In the genomic region with DNA sequence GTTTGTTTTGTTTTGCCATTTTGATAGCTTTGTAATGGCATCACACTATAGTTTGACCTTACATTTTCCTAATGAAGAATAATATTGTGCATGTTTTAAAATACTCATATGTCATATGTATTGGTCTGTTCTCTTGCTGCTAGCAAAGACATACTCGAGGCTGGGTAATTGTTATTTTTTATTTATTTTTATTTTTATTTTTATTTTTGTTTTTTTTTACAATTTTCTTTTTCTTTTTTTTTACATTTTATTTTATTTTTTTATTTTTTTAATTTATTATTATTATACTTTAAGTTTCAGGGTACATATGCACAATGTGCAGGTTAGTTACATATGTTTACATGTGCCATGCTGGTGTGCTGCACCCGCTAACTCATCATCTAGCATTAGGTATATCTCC, we compare ENCODE assay signal across 28 cellular contexts.
"Had no signal": no experiment of that assay in that cellular context is flagged by ENCODE, and none has a peak within 500 bp of the region (broad histone marks: within the 10 kb centered on the region; RNA-seq: fewer than 3 reads in every experiment).

No MANE protein-coding gene starts in this region.

- H3K4me3 ChIP-seq: adrenal gland, heart right ventricle, left lung, lower lobe of right lung, right lobe of liver, smooth muscle cell, stomach, tibial artery, upper lobe of right lung had no signal

- H3K4me1 ChIP-seq: adrenal gland, heart right ventricle, left lung, lower lobe of right lung, right lobe of liver, stomach, upper lobe of right lung had no signal

- H3K36me3 ChIP-seq: adrenal gland, heart right ventricle, left lung, lower lobe of right lung, right lobe of liver, stomach, tibial artery, upper lobe of right lung had no signal

- H3K4me3 Mint-ChIP-seq: activated B cell treated with CpG ODN at 0.5 μM for 24 hours; activated naive CD4-positive, alpha-beta T cell treated with anti-CD3 and anti-CD28 coated beads for 36 hours; activated naive CD8-positive, alpha-beta T cell treated with anti-CD3 and anti-CD28 coated beads for 36 hours; activated T-cell treated with anti-CD3 and anti-CD28 coated beads, Interleukin-2, amount 50 U/mL, for 72 hours; brain; natural killer cell treated with Interleukin-12 subunit alpha and Interleukin-12 subunit beta and Interleukin-15 and Interleukin-18, amount 100 ng/mL, for 72 hours; stimulated activated memory B cell treated with anti-CD40 and anti-IgM and Interleukin-4, amounts not matched to agents 10 μg/mL and 1 μg/mL and 100 μg/mL, for 72 hours had no signal

- H3K4me1 Mint-ChIP-seq: activated B cell treated with CpG ODN at 0.5 μM for 24 hours; activated naive CD8-positive, alpha-beta T cell treated with anti-CD3 and anti-CD28 coated beads for 36 hours; stimulated activated memory B cell treated with anti-CD40 and anti-IgM and Interleukin-4, amounts not matched to agents 10 μg/mL and 1 μg/mL and 100 μg/mL, for 72 hours had no signal

- H3K36me3 Mint-ChIP-seq: activated naive CD8-positive, alpha-beta T cell treated with anti-CD3 and anti-CD28 coated beads for 36 hours; brain; stimulated activated memory B cell treated with anti-CD40 and anti-IgM and Interleukin-4, amounts not matched to agents 10 μg/mL and 1 μg/mL and 100 μg/mL, for 72 hours had no signal

- DNase-seq: activated B cell treated with CpG ODN at 0.5 μM for 24 hours; activated CD4-positive, alpha-beta T cell treated with anti-CD3 and anti-CD28 coated beads, Interleukin-2, amount 50 U/mL, for 1 hour; activated naive CD4-positive, alpha-beta T cell treated with anti-CD3 and anti-CD28 coated beads for 36 hours; activated naive CD8-positive, alpha-beta T cell treated with anti-CD3 and anti-CD28 coated beads for 36 hours; activated T-cell treated with anti-CD3 and anti-CD28 coated beads for 4 hours; activated T-cell treated with anti-CD3 and anti-CD28 coated beads, Interleukin-2, amount 50 U/mL, for 72 hours; adrenal gland; aorta; cortex of kidney; heart right ventricle; left lung; lower lobe of right lung; mesendoderm; right lobe of liver; stimulated activated CD4-positive, alpha-beta T cell treated with anti-CD3 and anti-CD28 coated beads, Interleukin-1b, Interleukin-23, amount 100 ng/mL, for 48 hours; stimulated activated CD4-positive, alpha-beta T cell treated with anti-CD3 and anti-CD28 coated beads, Interleukin-4, amount 100 ng/mL, for 4 hours; stimulated activated CD8-positive, alpha-beta memory T cell treated with anti-CD3 and anti-CD28 coated beads, Interleukin-4, amount 100 ng/mL, for 48 hours; stomach; T-helper 2 cell; tibial artery; upper lobe of right lung had no signal

- H3K27ac ChIP-seq: adrenal gland, foreskin keratinocyte, heart right ventricle, left lung, lower lobe of right lung, right lobe of liver, stomach, upper lobe of right lung had no signal

- H3K9me3 ChIP-seq: adrenal gland, lower lobe of right lung, right lobe of liver, stomach, tibial artery, upper lobe of right lung had no signal

- H3K27ac Mint-ChIP-seq: activated B cell treated with CpG ODN at 0.5 μM for 24 hours; activated naive CD4-positive, alpha-beta T cell treated with anti-CD3 and anti-CD28 coated beads for 36 hours; activated naive CD8-positive, alpha-beta T cell treated with anti-CD3 and anti-CD28 coated beads for 36 hours; activated T-cell treated with anti-CD3 and anti-CD28 coated beads, Interleukin-2, amount 50 U/mL, for 72 hours; brain; natural killer cell treated with Interleukin-12 subunit alpha and Interleukin-12 subunit beta and Interleukin-15 and Interleukin-18, amount 100 ng/mL, for 72 hours; progenitor cell of endocrine pancreas; stimulated activated memory B cell treated with anti-CD40 and anti-IgM and Interleukin-4, amounts not matched to agents 10 μg/mL and 1 μg/mL and 100 μg/mL, for 72 hours had no signal

- H3K27me3 ChIP-seq: adrenal gland, foreskin keratinocyte, heart right ventricle, left lung, right lobe of liver, stomach, tibial artery, upper lobe of right lung had no signal

- H3K9me3 Mint-ChIP-seq: activated B cell treated with CpG ODN at 0.5 μM for 24 hours; brain; stimulated activated memory B cell treated with anti-CD40 and anti-IgM and Interleukin-4, amounts not matched to agents 10 μg/mL and 1 μg/mL and 100 μg/mL, for 72 hours had no signal

- H3K4me2 ChIP-seq: smooth muscle cell had no signal

- ATAC-seq: activated T-cell treated with anti-CD3 and anti-CD28 coated beads, Interleukin-2, amount 50 U/mL, for 72 hours; esophagus mucosa; heart right ventricle; left lung; lower lobe of right lung; natural killer cell treated with Interleukin-12 subunit alpha and Interleukin-12 subunit beta and Interleukin-15 and Interleukin-18, amount 100 ng/mL, for 72 hours; right lobe of liver; stimulated activated memory B cell treated with anti-CD40 and anti-IgM and Interleukin-4, amounts not matched to agents 10 μg/mL and 1 μg/mL and 100 μg/mL, for 72 hours; upper lobe of right lung had no signal

- H3K27me3 Mint-ChIP-seq: activated B cell treated with CpG ODN at 0.5 μM for 24 hours; activated naive CD8-positive, alpha-beta T cell treated with anti-CD3 and anti-CD28 coated beads for 36 hours; brain; natural killer cell treated with Interleukin-12 subunit alpha and Interleukin-12 subunit beta and Interleukin-15 and Interleukin-18, amount 100 ng/mL, for 72 hours; progenitor cell of endocrine pancreas; stimulated activated memory B cell treated with anti-CD40 and anti-IgM and Interleukin-4, amounts not matched to agents 10 μg/mL and 1 μg/mL and 100 μg/mL, for 72 hours had no signal
